Comparison of ENCODE assay signal across 10 cellular contexts in the genomic region with DNA sequence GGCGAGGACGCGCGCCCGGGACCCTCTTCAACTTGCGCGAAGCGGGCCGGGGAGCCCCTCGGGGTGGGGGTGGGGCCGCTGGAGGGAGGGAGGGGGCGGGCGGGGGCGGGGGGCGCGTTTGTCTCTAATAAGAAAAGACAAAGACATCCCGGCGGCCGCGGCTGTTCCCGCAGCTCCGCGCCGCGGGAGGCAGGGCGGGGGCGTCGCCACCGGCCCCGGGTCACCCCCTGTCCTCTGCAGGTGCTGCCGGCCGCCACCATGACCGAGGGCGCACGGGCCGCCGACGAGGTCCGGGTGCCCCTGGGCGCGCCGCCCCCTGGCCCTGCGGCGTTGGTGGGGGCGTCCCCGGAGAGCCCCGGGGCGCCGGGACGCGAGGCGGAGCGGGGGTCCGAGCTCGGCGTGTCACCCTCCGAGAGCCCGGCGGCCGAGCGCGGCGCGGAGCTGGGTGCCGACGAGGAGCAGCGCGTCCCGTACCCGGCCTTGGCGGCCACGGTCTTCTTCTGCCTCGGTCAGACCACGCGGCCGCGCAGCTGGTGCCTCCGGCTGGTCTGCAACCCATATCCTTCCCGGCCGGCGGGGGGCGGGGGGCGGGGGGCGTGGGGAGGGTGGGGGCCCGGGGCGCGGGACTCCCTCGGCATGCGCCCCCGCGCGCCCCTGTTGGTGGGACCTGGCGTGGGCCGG. TPM values are rescaled to one million over a fixed set of nuclear protein-coding genes. Genes with fewer than 3 reads are reported as not detected.
DNase-seq lines count a peak whose midpoint lies in the region; ATAC-seq and TF ChIP-seq lines count a peak whose summit lies in the region.
"Had no signal": no experiment of that assay in that cellular context is flagged by ENCODE, and none has a peak within 500 bp of the region (broad histone marks: within the 10 kb centered on the region; RNA-seq: fewer than 3 reads in every experiment).

No MANE protein-coding gene starts in this region.

- intact Hi-C loops in IMR-90 (cut with micrococcal nuclease) (no loop called here), prostate gland (cut with DNase I) (loop anchor here (2.0 kb wide), 1 partner anchor 29 kb away; no protein-coding TSS in a partner anchor)

- H3K23ac ChIP-seq in IMR-90 (ENCODE audit: low read depth, low read length): no peak overlapping the region

- peaks cover 6% of the 10 kb centered on the region for H4K20me1 ChIP-seq in IMR-90 (ENCODE audit: insufficient read depth, low read length)

- no peak overlapping the region for H4K91ac ChIP-seq in IMR-90 (ENCODE audit: insufficient read depth, low read depth, low read length)

- no peak overlapping the region for H4K5ac ChIP-seq in IMR-90 (ENCODE audit: low read depth, low read length)

- H2BK15ac ChIP-seq in IMR-90 (ENCODE audit: low read depth, low read length): no peak overlapping the region

- no peak overlapping the region for H3K4me2 ChIP-seq in IMR-90 (ENCODE audit: low read depth, low read length)

- H3K79me1 ChIP-seq in IMR-90 (ENCODE audit: low read depth in 1 of 2, low read length in 2 of 2): no peaks in the 10 kb centered on the region

- WGBS in IMR-90 (ENCODE audit: extremely low coverage in 2 of 2, insufficient read length in 1 of 2), 2 experiments: 2% methylated on average over 46 of the region's 94 CpGs; no CpG with 5 or more reads in 1 of the 2 experiments
- WGBS in prostate gland: 2% methylated on average over 9 of the region's 94 CpGs

- dilution Hi-C loops in IMR-90 (cut with HindIII; ENCODE audit: low sequenced_read_pairs, unreplicated experiment): no loop called here

- no TSS peak for BruUV-seq in IMR-90 (replicated peaks; lab: Mats Ljungman, UMichigan)

- H3K9me1 ChIP-seq in IMR-90 (ENCODE audit: insufficient read depth, low read length): no peaks in the 10 kb centered on the region

- no peak overlapping the region for H3K18ac ChIP-seq in IMR-90 (ENCODE audit: low read depth, low read length)

- no peak overlapping the region for H2BK5ac ChIP-seq in IMR-90 (ENCODE audit: low read depth, low read length, poor library complexity, severe bottlenecking)

- POLR2A ChIA-PET in IMR-90 (lab: Charles Lee; ENCODE audit: unreplicated experiment): no interaction called here

- peak; percentile 43 for DNase-seq in COLO668 (lab: John Stamatoyannopoulos, UW; ENCODE audit: unreplicated experiment)
- DNase-seq in IMR-90: no peak
- DNase-seq in fibroblast of villous mesenchyme (ENCODE audit: low read depth): no peak
- DNase-seq in prostate gland (ENCODE audit: low spot score): no peak
- DNase-seq in effector CD4-positive, alpha-beta T cell: no peak
- no peak for DNase-seq in stimulated activated CD8-positive, alpha-beta memory T cell treated with anti-CD3 and anti-CD28 coated beads, Interleukin-4, amount 100 ng/mL, for 48 hours
- DNase-seq: DMS153 had no signal

- H3K27ac ChIP-seq in IMR-90 (ENCODE audit: insufficient read depth, low read length) (no peak overlapping the region), prostate gland (peak overlapping the region; percentile 76 to 87)

- H2AFZ ChIP-seq in IMR-90 (replicated peaks; ENCODE audit: low read length, poor library complexity): peak overlapping the region; percentile 11

- in situ Hi-C loops in IMR-90 (cut with MboI; ENCODE audit: low sequenced_read_pairs): no loop called here

- TF ChIP-seq POLR2A in IMR-90 (IDR thresholded peaks at IDR 0.05; ENCODE audit: low read depth, low read length): no peak
- no peak for TF ChIP-seq POLR2A in prostate gland (IDR thresholded peaks at IDR 0.05)

- CTCF ChIA-PET in IMR-90 (lab: Yijun Ruan, JAX): no interaction called here

- H2AK5ac ChIP-seq in IMR-90 (ENCODE audit: low read depth, low read length): no peak overlapping the region

- H3K36me3 ChIP-seq in IMR-90 (ENCODE audit: control insufficient read depth, insufficient read depth, low read length) (no peaks in the 10 kb centered on the region), prostate gland (no peaks in the 10 kb centered on the region)

- H3K4ac ChIP-seq in IMR-90 (ENCODE audit: low read depth, low read length): no peak overlapping the region

- H2AK9ac ChIP-seq in IMR-90 (replicated peaks; ENCODE audit: low read depth, low read length, poor library complexity): no peak overlapping the region

- H3K4me1 ChIP-seq in IMR-90 (ENCODE audit: control insufficient read depth, insufficient read depth, low read length) (peaks cover 12% of the 10 kb centered on the region; the same call in 1 of the 2 replicates), prostate gland (replicated peaks) (peaks cover 6% of the 10 kb centered on the region)

- TF ChIP-seq CTCF in IMR-90 (conservative IDR thresholded peaks at IDR 0.05; ENCODE audit: low read depth, low read length): no peak
- no peak for TF ChIP-seq CTCF in fibroblast of villous mesenchyme (IDR thresholded peaks at IDR 0.05; ENCODE audit: insufficient read depth, low read depth, low read length)
- TF ChIP-seq CTCF in prostate gland (IDR thresholded peaks at IDR 0.05): no peak

- H3K4me3 ChIP-seq in IMR-90 (ENCODE audit: insufficient read depth, low read depth, low read length): peak overlapping the region; percentile 47
- peak overlapping the region; percentile 12 for H3K4me3 ChIP-seq in fibroblast of villous mesenchyme (ENCODE audit: low read depth, low read length)
- H3K4me3 ChIP-seq in prostate gland: peak overlapping the region; percentile 35 to 53

- H4K8ac ChIP-seq in IMR-90 (ENCODE audit: low read depth in 2 of 2, low read length in 2 of 2): no peak overlapping the region

- TF ChIP-seq RAD21 in IMR-90 (IDR thresholded peaks at IDR 0.05; ENCODE audit: low read length): no peak

- H3K27me3 ChIP-seq in IMR-90 (ENCODE audit: control insufficient read depth, insufficient read depth, low read length): peaks cover 6% of the 10 kb centered on the region; the same call in 1 of the 2 replicates
- no peaks in the 10 kb centered on the region for H3K27me3 ChIP-seq in prostate gland (replicated peaks; ENCODE audit: insufficient read depth)

- H3K9ac ChIP-seq in IMR-90 (ENCODE audit: low read depth, low read length): no peak overlapping the region

- H2BK120ac ChIP-seq in IMR-90 (ENCODE audit: low read depth, low read length): no peak overlapping the region

- no peak overlapping the region for H2BK20ac ChIP-seq in IMR-90 (ENCODE audit: low read depth, low read length)

- no peaks in the 10 kb centered on the region for H3K9me3 ChIP-seq in IMR-90 (ENCODE audit: control insufficient read depth, insufficient read depth, low read length)
- no peaks in the 10 kb centered on the region for H3K9me3 ChIP-seq in prostate gland

- no peak overlapping the region for H3K14ac ChIP-seq in IMR-90 (replicated peaks; ENCODE audit: low read depth, low read length)

- no peak overlapping the region for H3K56ac ChIP-seq in IMR-90 (ENCODE audit: extremely low read depth, insufficient read depth, low read length)

- ATAC-seq in IMR-90 (ENCODE audit: low read depth): no peak
- no peak for ATAC-seq in HG02884 (IDR thresholded peaks at IDR 0.05; ENCODE audit: unreplicated experiment)

TF ChIP-seq in IMR-90, 13 proteins besides CTCF, POLR2A, EP300 and RAD21:
- TF ChIP-seq SMC3 (IDR thresholded peaks at IDR 0.05; ENCODE audit: low read depth, low read length): no peak
- no peak for TF ChIP-seq CHD1 (IDR thresholded peaks at IDR 0.05; ENCODE audit: low read depth, low read length)
- TF ChIP-seq BHLHE40 (IDR thresholded peaks at IDR 0.05; ENCODE audit: low read depth, low read length): no peak
- no peak for TF ChIP-seq CEBPB (IDR thresholded peaks at IDR 0.05; ENCODE audit: low read depth, low read length)
- TF ChIP-seq NFE2L2 (IDR thresholded peaks at IDR 0.05; ENCODE audit: low read depth, low read length): no peak
- TF ChIP-seq MAFK (IDR thresholded peaks at IDR 0.05; ENCODE audit: low read depth, low read length): no peak
- TF ChIP-seq RFX5 (IDR thresholded peaks at IDR 0.05; ENCODE audit: low read depth, low read length): no peak
- no peak for TF ChIP-seq MXI1 (IDR thresholded peaks at IDR 0.05; ENCODE audit: borderline replicate concordance, low read depth, low read length)
- TF ChIP-seq, protein P1, sequence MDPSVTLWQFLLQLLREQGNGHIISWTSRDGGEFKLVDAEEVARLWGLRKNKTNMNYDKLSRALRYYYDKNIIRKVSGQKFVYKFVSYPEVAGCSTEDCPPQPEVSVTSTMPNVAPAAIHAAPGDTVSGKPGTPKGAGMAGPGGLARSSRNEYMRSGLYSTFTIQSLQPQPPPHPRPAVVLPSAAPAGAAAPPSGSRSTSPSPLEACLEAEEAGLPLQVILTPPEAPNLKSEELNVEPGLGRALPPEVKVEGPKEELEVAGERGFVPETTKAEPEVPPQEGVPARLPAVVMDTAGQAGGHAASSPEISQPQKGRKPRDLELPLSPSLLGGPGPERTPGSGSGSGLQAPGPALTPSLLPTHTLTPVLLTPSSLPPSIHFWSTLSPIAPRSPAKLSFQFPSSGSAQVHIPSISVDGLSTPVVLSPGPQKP (IDR thresholded peaks at IDR 0.05; ENCODE audit: borderline replicate concordance, low read depth, low read length): no peak
- no peak for TF ChIP-seq FOS (IDR thresholded peaks at IDR 0.05; ENCODE audit: low read depth, low read length)
- TF ChIP-seq RCOR1 (IDR thresholded peaks at IDR 0.05; ENCODE audit: insufficient replicate concordance, low read length): no peak
- TF ChIP-seq, protein P2, sequence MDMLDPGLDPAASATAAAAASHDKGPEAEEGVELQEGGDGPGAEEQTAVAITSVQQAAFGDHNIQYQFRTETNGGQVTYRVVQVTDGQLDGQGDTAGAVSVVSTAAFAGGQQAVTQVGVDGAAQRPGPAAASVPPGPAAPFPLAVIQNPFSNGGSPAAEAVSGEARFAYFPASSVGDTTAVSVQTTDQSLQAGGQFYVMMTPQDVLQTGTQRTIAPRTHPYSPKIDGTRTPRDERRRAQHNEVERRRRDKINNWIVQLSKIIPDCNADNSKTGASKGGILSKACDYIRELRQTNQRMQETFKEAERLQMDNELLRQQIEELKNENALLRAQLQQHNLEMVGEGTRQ (IDR thresholded peaks at IDR 0.05; ENCODE audit: low read depth, low read length): no peak
- TF ChIP-seq MAZ (IDR thresholded peaks at IDR 0.05; ENCODE audit: borderline replicate concordance, low read depth, low read length): no peak

RNA-seq across cellular contexts. Expression of a gene that starts 0.7 kb away (rescaled TPM):
- total RNA-seq in IMR-90 (2012; rRNA removed): 1.6 and 1.7 TPM in 2 replicates
- polyA plus RNA-seq in IMR-90 (2012; rRNA removed): 5.8 and 6.1 TPM in 2 replicates
- polyA plus RNA-seq in IMR-90 (2012; cell fraction: cytosol; rRNA removed): 4.9 and 8.1 TPM in 2 replicates
- polyA plus RNA-seq in IMR-90 (2012; cell fraction: nucleus; rRNA removed; ENCODE audit: low replicate concordance): 12.2 and 35.8 TPM in 2 replicates
- 11.7 and 12.2 TPM in 2 replicates for total RNA-seq in fibroblast of villous mesenchyme
- total RNA-seq in prostate gland: 100 to 1,000 TPM in 1 of 2 donors, 10 to 100 TPM in 1; 32.5 to 111 TPM

RNA-seq across cellular contexts. Expression of a gene that starts 57.6 kb away (rescaled TPM):
- not detected in 2 replicates for total RNA-seq in IMR-90 (2012; rRNA removed)
- not detected in 2 replicates for polyA plus RNA-seq in IMR-90 (2012; rRNA removed)
- not detected in 2 replicates for polyA plus RNA-seq in IMR-90 (2012; cell fraction: cytosol; rRNA removed)
- polyA plus RNA-seq in IMR-90 (2012; cell fraction: nucleus; rRNA removed; ENCODE audit: low replicate concordance): not detected in 2 replicates
- total RNA-seq in fibroblast of villous mesenchyme: not detected in 2 replicates
- total RNA-seq in prostate gland: under 1 TPM in 1 of 2 donors, not detected in 1; 0.34 TPM
- total RNA-seq: activated CD4-positive, alpha-beta T cell treated with anti-CD3 and anti-CD28 coated beads, Interleukin-2, amount 10 ng/mL, durations not matched to agents 7 days and 5 days; naive thymus-derived CD8-positive, alpha-beta T cell had no signal
- polyA plus RNA-seq: naive thymus-derived CD8-positive, alpha-beta T cell had no signal
